ENCODE assay signal across 11 cellular contexts in genomic region chr12:14691560-14691959, GRCh38. TPM values are rescaled to one million over a fixed set of nuclear protein-coding genes. Genes with fewer than 3 reads are reported as not detected.
DNase-seq lines count a peak whose midpoint lies in the region; ATAC-seq lines count a peak whose summit lies in the region.
"Had no signal": no experiment of that assay in that cellular context is flagged by ENCODE, and none has a peak within 500 bp of the region (broad histone marks: within the 10 kb centered on the region; RNA-seq: fewer than 3 reads in every experiment).

No MANE protein-coding gene starts in this region.

- H3K27me3 ChIP-seq in mesenchymal stem cell (ENCODE audit: control insufficient read depth in 1 of 2, insufficient read depth in 1 of 2, low read length in 2 of 2) = no peaks in the 10 kb centered on the region

- no peak overlapping the region for H2BK15ac ChIP-seq in mesenchymal stem cell (ENCODE audit: low read depth, poor library complexity, severe bottlenecking)

- H2BK5ac ChIP-seq in mesenchymal stem cell (ENCODE audit: low read depth, low read length, poor library complexity, severe bottlenecking) = no peak overlapping the region

- ATAC-seq in HG02885 (IDR thresholded peaks at IDR 0.05; ENCODE audit: poor library complexity, unreplicated experiment) (peak; percentile 61), esophagus mucosa (no peak)
- ATAC-seq in activated naive CD4-positive, alpha-beta T cell treated with anti-CD3 and anti-CD28 coated beads, Interleukin-2, amount 50 U/mL, for 72 hours = no peak

- intact Hi-C loops in cardiac septum (cut with DNase I) = no loop called here

- no peak overlapping the region for H3K9ac ChIP-seq in mesenchymal stem cell (ENCODE audit: low read length)

- no peak overlapping the region for H3K27ac ChIP-seq in mesenchymal stem cell (ENCODE audit: low read length, poor library complexity, severe bottlenecking)

- H2BK12ac ChIP-seq in mesenchymal stem cell (ENCODE audit: low read length in 2 of 2) = no peak overlapping the region

- no peaks in the 10 kb centered on the region for H3K36me3 Mint-ChIP-seq in activated naive CD4-positive, alpha-beta T cell treated with anti-CD3 and anti-CD28 coated beads, Interleukin-2, amount 50 U/mL, for 72 hours

- no peaks in the 10 kb centered on the region for H3K9me3 ChIP-seq in mesenchymal stem cell (ENCODE audit: control insufficient read depth, low read length)

- no peak overlapping the region for H4K8ac ChIP-seq in mesenchymal stem cell (ENCODE audit: low read length)

- H3K23ac ChIP-seq in mesenchymal stem cell (ENCODE audit: low read length in 2 of 2) = no peak overlapping the region

- no peak overlapping the region for H3K4me3 ChIP-seq in mesenchymal stem cell (ENCODE audit: insufficient read depth in 1 of 2, low read depth in 1 of 2, low read length in 2 of 2)

- no peak overlapping the region for H2BK120ac ChIP-seq in mesenchymal stem cell (ENCODE audit: low read depth, low read length)

- DNase-seq in NOMO-1 (lab: John Stamatoyannopoulos, UW; ENCODE audit: unreplicated experiment in 2 of 2) = peak; percentile 46 to 84
- peak; percentile 80 for DNase-seq in cardiac septum (ENCODE audit: low spot score)
- peak; percentile 43 for DNase-seq in superior temporal gyrus (ENCODE audit: extremely low spot score)
- no peak for DNase-seq in activated naive CD4-positive, alpha-beta T cell treated with anti-CD3 and anti-CD28 coated beads, Interleukin-2, amount 50 U/mL, for 72 hours (ENCODE audit: low spot score in 2 of 2)
- DNase-seq in NCI-H526 (lab: John Stamatoyannopoulos, UW) = no peak
- DNase-seq in mesenchymal stem cell = no peak
- DNase-seq: NCI-H526 treated with DMSO at 0.1 percent for 48 hours had no signal

- H3K27ac Mint-ChIP-seq in activated naive CD4-positive, alpha-beta T cell treated with anti-CD3 and anti-CD28 coated beads, Interleukin-2, amount 50 U/mL, for 72 hours = no peak overlapping the region

- H3K4me1 ChIP-seq in mesenchymal stem cell (ENCODE audit: control insufficient read depth, insufficient read depth, low read depth, low read length) = no peaks in the 10 kb centered on the region

- no peak overlapping the region for H3K4ac ChIP-seq in mesenchymal stem cell (ENCODE audit: low read depth in 1 of 2, low read length in 2 of 2)

- no peak overlapping the region for H3K4me2 ChIP-seq in mesenchymal stem cell (ENCODE audit: low read length, poor library complexity, severe bottlenecking)

- H4K91ac ChIP-seq in mesenchymal stem cell (ENCODE audit: low read length) = no peak overlapping the region

- H3K14ac ChIP-seq in mesenchymal stem cell (ENCODE audit: low read length in 2 of 2) = no peak overlapping the region

- no peaks in the 10 kb centered on the region for H3K79me1 ChIP-seq in mesenchymal stem cell (replicated peaks; ENCODE audit: low read length, poor library complexity, severe bottlenecking)

- no peaks in the 10 kb centered on the region for H3K9me3 Mint-ChIP-seq in activated naive CD4-positive, alpha-beta T cell treated with anti-CD3 and anti-CD28 coated beads, Interleukin-2, amount 50 U/mL, for 72 hours
- H3K9me3 Mint-ChIP-seq: neural crest cell had no signal

- H3K36me3 ChIP-seq in mesenchymal stem cell (ENCODE audit: control insufficient read depth in 1 of 2, insufficient read depth in 2 of 2, low read depth in 1 of 2, low read length in 2 of 2) = no peaks in the 10 kb centered on the region

- H2AK5ac ChIP-seq in mesenchymal stem cell (ENCODE audit: low read length, severe bottlenecking) = no peak overlapping the region

- no peak overlapping the region for H3K18ac ChIP-seq in mesenchymal stem cell (ENCODE audit: low read depth in 1 of 2, low read length in 2 of 2)

- no peak overlapping the region for H2AFZ ChIP-seq in mesenchymal stem cell (ENCODE audit: low read depth, low read length)

RNA-seq across cellular contexts. Expression of gene GUCY2C, which starts 4.8 kb away (rescaled TPM):
- not detected for total RNA-seq in cardiac septum
- total RNA-seq in activated naive CD4-positive, alpha-beta T cell treated with anti-CD3 and anti-CD28 coated beads, Interleukin-2, amount 50 U/mL, for 72 hours = not detected
- 0.20 TPM for total RNA-seq in esophagus mucosa
- 0.03 TPM for polyA plus RNA-seq in mesenchymal stem cell (2013, experiment 1 of 2)
- 0.03 TPM for polyA plus RNA-seq in mesenchymal stem cell (2013, experiment 2 of 2)
- total RNA-seq: glomerular endothelial cell, neural crest cell had no signal

Comparison
In these comparisons a context has a peak if more than half of its experiments do, and no peak if none do; other contexts are left out.
1. DNase-seq: peak in NOMO-1 (2 of 2), cardiac septum (single experiment) and superior temporal gyrus (single experiment); none in activated naive CD4-positive, alpha-beta T cell treated with anti-CD3 and anti-CD28 coated beads, Interleukin-2, amount 50 U/mL, for 72 hours (0 of 2), NCI-H526 (0 of 2) and mesenchymal stem cell (single experiment).